In the genomic region with DNA sequence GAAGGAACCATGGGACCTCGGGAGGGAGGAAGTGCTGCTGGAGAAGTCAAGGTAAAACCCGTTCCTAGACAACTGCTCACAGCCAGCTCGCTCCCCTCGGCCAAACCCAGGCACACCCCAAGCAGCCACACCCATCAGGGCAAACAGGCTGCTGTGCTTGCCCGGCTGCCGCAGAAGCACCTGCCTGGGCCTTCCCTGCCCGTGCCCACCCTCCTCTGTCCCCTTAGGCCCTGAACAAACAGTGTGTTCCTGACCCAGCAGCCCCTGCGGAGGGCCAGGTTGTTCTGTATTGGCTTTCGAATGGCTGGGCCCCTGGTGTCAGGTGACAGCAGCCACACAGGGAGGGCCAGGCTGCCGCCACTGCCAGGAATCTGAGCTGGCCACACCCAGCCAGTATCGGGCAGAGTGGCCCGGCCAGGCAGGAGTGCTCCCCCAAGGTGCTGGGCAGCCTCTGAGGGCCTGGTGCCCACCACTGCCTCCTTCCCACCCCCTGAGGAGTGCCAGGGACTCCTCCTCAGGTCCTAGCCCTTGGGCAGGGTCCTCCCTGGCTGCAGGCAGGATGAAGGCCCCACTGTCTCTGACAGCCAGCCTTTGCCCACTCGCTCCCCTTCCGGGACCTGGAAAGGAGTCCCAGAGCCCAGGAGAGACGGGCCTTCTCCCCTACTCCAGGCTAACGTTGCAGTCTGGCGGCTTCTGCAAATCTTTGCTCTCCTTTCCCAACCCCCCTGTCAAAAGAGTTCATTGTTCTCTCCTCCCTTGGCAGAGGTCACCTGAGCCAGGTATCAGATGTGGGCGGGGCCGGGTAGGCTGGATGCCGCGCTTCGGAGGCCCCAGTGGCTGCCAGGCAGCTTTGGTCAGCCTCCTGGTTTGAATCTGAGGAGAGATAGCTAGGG, we compare ENCODE assay signal across 1 cellular context.
TF ChIP-seq lines count a peak whose summit lies in the region.

No MANE protein-coding gene starts in this region.

TF ChIP-seq in HepG2, 621 proteins besides CTCF, POLR2A, EP300 and RAD21 (continued from another document and continues in another):
- TF ChIP-seq, protein P1, sequence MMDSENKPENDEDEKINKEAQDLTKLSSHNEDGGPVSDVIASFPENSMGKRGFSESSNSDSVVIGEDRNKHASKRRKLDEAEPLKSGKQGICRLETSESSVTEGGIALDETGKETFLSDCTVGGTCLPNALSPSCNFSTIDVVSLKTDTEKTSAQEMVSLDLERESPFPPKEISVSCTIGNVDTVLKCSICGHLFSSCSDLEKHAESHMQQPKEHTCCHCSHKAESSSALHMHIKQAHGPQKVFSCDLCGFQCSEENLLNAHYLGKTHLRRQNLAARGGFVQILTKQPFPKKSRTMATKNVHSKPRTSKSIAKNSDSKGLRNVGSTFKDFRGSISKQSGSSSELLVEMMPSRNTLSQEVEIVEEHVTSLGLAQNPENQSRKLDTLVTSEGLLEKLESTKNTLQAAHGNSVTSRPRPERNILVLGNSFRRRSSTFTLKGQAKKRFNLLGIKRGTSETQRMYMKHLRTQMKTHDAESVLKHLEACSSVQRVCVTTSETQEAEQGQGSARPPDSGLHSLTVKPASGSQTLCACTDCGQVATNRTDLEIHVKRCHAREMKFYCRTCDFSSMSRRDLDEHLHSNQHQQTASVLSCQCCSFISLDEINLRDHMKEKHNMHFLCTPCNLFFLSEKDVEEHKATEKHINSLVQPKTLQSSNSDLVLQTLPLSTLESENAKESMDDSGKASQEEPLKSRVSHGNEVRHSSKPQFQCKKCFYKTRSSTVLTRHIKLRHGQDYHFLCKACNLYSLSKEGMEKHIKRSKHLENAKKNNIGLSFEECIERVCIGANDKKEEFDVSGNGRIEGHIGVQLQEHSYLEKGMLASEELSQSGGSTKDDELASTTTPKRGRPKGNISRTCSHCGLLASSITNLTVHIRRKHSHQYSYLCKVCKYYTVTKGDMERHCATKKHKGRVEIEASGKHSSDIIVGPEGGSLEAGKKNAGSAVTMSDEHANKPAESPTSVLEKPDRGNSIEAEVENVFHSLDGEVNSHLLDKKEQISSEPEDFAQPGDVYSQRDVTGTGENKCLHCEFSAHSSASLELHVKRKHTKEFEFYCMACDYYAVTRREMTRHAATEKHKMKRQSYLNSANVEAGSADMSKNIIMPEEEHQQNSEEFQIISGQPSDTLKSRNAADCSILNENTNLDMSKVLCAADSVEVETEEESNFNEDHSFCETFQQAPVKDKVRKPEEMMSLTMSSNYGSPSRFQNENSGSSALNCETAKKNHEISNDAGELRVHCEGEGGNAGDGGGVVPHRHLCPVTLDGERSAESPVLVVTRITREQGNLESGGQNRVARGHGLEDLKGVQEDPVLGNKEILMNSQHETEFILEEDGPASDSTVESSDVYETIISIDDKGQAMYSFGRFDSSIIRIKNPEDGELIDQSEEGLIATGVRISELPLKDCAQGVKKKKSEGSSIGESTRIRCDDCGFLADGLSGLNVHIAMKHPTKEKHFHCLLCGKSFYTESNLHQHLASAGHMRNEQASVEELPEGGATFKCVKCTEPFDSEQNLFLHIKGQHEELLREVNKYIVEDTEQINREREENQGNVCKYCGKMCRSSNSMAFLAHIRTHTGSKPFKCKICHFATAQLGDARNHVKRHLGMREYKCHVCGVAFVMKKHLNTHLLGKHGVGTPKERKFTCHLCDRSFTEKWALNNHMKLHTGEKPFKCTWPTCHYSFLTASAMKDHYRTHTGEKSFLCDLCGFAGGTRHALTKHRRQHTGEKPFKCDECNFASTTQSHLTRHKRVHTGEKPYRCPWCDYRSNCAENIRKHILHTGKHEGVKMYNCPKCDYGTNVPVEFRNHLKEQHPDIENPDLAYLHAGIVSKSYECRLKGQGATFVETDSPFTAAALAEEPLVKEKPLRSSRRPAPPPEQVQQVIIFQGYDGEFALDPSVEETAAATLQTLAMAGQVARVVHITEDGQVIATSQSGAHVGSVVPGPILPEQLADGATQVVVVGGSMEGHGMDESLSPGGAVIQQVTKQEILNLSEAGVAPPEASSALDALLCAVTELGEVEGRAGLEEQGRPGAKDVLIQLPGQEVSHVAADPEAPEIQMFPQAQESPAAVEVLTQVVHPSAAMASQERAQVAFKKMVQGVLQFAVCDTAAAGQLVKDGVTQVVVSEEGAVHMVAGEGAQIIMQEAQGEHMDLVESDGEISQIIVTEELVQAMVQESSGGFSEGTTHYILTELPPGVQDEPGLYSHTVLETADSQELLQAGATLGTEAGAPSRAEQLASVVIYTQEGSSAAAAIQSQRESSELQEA (CRISPR knock-in tag; IDR thresholded peaks at IDR 0.05; ENCODE audit: not compliant biosample characterization), result no peak
- TF ChIP-seq PAX8 (CRISPR knock-in tag; IDR thresholded peaks at IDR 0.05; ENCODE audit: borderline replicate concordance), result no peak; the same call in 1 of the 2 replicates
- TF ChIP-seq, protein P2, sequence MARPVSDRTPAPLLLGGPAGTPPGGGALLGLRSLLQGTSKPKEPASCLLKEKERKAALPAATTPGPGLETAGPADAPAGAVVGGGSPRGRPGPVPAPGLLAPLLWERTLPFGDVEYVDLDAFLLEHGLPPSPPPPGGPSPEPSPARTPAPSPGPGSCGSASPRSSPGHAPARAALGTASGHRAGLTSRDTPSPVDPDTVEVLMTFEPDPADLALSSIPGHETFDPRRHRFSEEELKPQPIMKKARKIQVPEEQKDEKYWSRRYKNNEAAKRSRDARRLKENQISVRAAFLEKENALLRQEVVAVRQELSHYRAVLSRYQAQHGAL (CRISPR knock-in tag; IDR thresholded peaks at IDR 0.05; ENCODE audit: not compliant biosample characterization), result no peak
- TF ChIP-seq, protein P3, sequence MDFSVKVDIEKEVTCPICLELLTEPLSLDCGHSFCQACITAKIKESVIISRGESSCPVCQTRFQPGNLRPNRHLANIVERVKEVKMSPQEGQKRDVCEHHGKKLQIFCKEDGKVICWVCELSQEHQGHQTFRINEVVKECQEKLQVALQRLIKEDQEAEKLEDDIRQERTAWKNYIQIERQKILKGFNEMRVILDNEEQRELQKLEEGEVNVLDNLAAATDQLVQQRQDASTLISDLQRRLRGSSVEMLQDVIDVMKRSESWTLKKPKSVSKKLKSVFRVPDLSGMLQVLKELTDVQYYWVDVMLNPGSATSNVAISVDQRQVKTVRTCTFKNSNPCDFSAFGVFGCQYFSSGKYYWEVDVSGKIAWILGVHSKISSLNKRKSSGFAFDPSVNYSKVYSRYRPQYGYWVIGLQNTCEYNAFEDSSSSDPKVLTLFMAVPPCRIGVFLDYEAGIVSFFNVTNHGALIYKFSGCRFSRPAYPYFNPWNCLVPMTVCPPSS (IDR thresholded peaks at IDR 0.05), result no peak
- TF ChIP-seq TAF1 (CRISPR knock-in tag; IDR thresholded peaks at IDR 0.05), result peak; percentile 61; the same call in 1 of the 2 replicates
- TF ChIP-seq, protein P4, sequence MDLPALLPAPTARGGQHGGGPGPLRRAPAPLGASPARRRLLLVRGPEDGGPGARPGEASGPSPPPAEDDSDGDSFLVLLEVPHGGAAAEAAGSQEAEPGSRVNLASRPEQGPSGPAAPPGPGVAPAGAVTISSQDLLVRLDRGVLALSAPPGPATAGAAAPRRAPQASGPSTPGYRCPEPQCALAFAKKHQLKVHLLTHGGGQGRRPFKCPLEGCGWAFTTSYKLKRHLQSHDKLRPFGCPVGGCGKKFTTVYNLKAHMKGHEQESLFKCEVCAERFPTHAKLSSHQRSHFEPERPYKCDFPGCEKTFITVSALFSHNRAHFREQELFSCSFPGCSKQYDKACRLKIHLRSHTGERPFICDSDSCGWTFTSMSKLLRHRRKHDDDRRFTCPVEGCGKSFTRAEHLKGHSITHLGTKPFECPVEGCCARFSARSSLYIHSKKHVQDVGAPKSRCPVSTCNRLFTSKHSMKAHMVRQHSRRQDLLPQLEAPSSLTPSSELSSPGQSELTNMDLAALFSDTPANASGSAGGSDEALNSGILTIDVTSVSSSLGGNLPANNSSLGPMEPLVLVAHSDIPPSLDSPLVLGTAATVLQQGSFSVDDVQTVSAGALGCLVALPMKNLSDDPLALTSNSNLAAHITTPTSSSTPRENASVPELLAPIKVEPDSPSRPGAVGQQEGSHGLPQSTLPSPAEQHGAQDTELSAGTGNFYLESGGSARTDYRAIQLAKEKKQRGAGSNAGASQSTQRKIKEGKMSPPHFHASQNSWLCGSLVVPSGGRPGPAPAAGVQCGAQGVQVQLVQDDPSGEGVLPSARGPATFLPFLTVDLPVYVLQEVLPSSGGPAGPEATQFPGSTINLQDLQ (CRISPR knock-in tag; IDR thresholded peaks at IDR 0.05), result peak; percentile 19; the same call in 1 of the 2 replicates
- TF ChIP-seq ZKSCAN8 (CRISPR knock-in tag; IDR thresholded peaks at IDR 0.05; ENCODE audit: borderline replicate concordance), result peak; percentile 45; the same call in 1 of the 2 replicates
- TF ChIP-seq SMYD3 (CRISPR knock-in tag; IDR thresholded peaks at IDR 0.05), result 0 out of 2 replicates have a peak, but pooled peaks have one; percentile 33
- TF ChIP-seq, protein P5, sequence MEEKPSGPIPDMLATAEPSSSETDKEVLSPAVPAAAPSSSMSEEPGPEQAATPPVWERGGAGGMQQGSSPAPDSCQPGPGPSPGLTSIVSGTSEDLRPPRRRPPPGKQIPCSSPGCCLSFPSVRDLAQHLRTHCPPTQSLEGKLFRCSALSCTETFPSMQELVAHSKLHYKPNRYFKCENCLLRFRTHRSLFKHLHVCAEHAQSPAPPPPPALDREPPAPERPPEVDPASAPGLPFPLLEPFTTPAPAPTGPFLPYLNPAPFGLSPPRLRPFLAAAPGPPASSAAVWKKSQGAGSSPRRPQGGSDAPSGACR (CRISPR knock-in tag; IDR thresholded peaks at IDR 0.05), result 0 out of 2 replicates have a peak, but pooled peaks have one; percentile 35
- TF ChIP-seq SATB2 (CRISPR knock-in tag; IDR thresholded peaks at IDR 0.05), result no peak
- TF ChIP-seq DNMT3B (CRISPR knock-in tag; conservative IDR thresholded peaks at IDR 0.05), result no peak
- no peak for TF ChIP-seq ZNF552 (CRISPR knock-in tag; IDR thresholded peaks at IDR 0.05; ENCODE audit: borderline replicate concordance)
- TF ChIP-seq HMGA1 (CRISPR knock-in tag; conservative IDR thresholded peaks at IDR 0.05), result no peak
- no peak for TF ChIP-seq CBX1 (IDR thresholded peaks at IDR 0.05; ENCODE audit: low read depth)
- TF ChIP-seq, protein P6, sequence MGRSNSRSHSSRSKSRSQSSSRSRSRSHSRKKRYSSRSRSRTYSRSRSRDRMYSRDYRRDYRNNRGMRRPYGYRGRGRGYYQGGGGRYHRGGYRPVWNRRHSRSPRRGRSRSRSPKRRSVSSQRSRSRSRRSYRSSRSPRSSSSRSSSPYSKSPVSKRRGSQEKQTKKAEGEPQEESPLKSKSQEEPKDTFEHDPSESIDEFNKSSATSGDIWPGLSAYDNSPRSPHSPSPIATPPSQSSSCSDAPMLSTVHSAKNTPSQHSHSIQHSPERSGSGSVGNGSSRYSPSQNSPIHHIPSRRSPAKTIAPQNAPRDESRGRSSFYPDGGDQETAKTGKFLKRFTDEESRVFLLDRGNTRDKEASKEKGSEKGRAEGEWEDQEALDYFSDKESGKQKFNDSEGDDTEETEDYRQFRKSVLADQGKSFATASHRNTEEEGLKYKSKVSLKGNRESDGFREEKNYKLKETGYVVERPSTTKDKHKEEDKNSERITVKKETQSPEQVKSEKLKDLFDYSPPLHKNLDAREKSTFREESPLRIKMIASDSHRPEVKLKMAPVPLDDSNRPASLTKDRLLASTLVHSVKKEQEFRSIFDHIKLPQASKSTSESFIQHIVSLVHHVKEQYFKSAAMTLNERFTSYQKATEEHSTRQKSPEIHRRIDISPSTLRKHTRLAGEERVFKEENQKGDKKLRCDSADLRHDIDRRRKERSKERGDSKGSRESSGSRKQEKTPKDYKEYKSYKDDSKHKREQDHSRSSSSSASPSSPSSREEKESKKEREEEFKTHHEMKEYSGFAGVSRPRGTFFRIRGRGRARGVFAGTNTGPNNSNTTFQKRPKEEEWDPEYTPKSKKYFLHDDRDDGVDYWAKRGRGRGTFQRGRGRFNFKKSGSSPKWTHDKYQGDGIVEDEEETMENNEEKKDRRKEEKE (IDR thresholded peaks at IDR 0.05), result no peak
- TF ChIP-seq, protein P7, sequence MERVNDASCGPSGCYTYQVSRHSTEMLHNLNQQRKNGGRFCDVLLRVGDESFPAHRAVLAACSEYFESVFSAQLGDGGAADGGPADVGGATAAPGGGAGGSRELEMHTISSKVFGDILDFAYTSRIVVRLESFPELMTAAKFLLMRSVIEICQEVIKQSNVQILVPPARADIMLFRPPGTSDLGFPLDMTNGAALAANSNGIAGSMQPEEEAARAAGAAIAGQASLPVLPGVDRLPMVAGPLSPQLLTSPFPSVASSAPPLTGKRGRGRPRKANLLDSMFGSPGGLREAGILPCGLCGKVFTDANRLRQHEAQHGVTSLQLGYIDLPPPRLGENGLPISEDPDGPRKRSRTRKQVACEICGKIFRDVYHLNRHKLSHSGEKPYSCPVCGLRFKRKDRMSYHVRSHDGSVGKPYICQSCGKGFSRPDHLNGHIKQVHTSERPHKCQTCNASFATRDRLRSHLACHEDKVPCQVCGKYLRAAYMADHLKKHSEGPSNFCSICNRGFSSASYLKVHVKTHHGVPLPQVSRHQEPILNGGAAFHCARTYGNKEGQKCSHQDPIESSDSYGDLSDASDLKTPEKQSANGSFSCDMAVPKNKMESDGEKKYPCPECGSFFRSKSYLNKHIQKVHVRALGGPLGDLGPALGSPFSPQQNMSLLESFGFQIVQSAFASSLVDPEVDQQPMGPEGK (CRISPR knock-in tag; IDR thresholded peaks at IDR 0.05), result peak; percentile 79
- peak; percentile 92 for TF ChIP-seq ZNF709 (CRISPR knock-in tag; IDR thresholded peaks at IDR 0.05)
- peak; percentile 36 for TF ChIP-seq AKAP8 (CRISPR knock-in tag; IDR thresholded peaks at IDR 0.05)
- no peak for TF ChIP-seq SUZ12 (IDR thresholded peaks at IDR 0.05; ENCODE audit: low read depth, low read length)
- TF ChIP-seq CAMTA2 (CRISPR knock-in tag; IDR thresholded peaks at IDR 0.05; ENCODE audit: borderline replicate concordance), result peak; percentile 76; the same call in 1 of the 2 replicates
- TF ChIP-seq, protein P8, sequence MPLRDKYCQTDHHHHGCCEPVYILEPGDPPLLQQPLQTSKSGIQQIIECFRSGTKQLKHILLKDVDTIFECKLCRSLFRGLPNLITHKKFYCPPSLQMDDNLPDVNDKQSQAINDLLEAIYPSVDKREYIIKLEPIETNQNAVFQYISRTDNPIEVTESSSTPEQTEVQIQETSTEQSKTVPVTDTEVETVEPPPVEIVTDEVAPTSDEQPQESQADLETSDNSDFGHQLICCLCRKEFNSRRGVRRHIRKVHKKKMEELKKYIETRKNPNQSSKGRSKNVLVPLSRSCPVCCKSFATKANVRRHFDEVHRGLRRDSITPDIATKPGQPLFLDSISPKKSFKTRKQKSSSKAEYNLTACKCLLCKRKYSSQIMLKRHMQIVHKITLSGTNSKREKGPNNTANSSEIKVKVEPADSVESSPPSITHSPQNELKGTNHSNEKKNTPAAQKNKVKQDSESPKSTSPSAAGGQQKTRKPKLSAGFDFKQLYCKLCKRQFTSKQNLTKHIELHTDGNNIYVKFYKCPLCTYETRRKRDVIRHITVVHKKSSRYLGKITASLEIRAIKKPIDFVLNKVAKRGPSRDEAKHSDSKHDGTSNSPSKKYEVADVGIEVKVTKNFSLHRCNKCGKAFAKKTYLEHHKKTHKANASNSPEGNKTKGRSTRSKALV (CRISPR knock-in tag; IDR thresholded peaks at IDR 0.05), result 0 out of 2 replicates have a peak, but pooled peaks have one; percentile 29
- 0 out of 2 replicates have a peak, but pooled peaks have one; percentile 38 for TF ChIP-seq ZNF746 (CRISPR knock-in tag; IDR thresholded peaks at IDR 0.05)
- peak; percentile 90 for TF ChIP-seq TBX2 (CRISPR knock-in tag; IDR thresholded peaks at IDR 0.05; ENCODE audit: borderline replicate concordance)
